In the genomic region with DNA sequence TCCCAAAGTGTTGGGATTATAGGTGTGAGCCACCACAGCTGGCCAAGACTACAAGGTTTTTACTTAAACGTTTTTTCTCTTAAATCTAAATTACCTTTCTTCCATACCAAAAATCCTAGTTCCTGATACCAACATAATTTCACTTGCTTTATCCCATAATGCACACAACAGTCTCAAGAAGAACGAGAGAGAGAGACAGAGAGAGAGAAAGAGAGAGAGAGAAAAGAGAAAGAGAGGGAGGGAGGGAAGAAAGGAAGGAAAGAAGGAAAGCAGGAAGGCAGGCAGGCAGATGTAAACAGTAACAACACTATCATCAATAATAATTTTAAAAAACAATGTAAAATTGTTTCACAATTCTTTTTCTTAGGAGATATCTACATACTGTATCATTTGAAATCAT, we compare ENCODE assay signal across 18 cellular contexts.
DNase-seq lines count a peak whose midpoint lies in the region; ATAC-seq and TF ChIP-seq lines count a peak whose summit lies in the region.
"Had no signal": no experiment of that assay in that cellular context is flagged by ENCODE, and none has a peak within 500 bp of the region (broad histone marks: within the 10 kb centered on the region; RNA-seq: fewer than 3 reads in every experiment).

No MANE protein-coding gene starts in this region.

- H3K4me3 ChIP-seq in GM23338 (no peak overlapping the region), sigmoid colon (no peak overlapping the region)
- H3K4me3 ChIP-seq: heart right ventricle, left lung had no signal

- POLR2A ChIA-PET in activated CD4-positive, alpha-beta T cell treated with anti-CD3 and anti-CD28 coated beads for 36 hours (lab: Charles Lee): no interaction called here

- H3K36me3 Mint-ChIP-seq in activated CD4-positive, alpha-beta T cell treated with anti-CD3 and anti-CD28 coated beads for 36 hours (ENCODE audit: low read depth): peaks cover 15% of the 10 kb centered on the region
- no peaks in the 10 kb centered on the region for H3K36me3 Mint-ChIP-seq in GM23338 (ENCODE audit: low read depth)

- H3K4me2 ChIP-seq in GM23338: no peak overlapping the region

- H3K27me3 ChIP-seq in GM23338 (ENCODE audit: insufficient read depth): no peaks in the 10 kb centered on the region
- no peaks in the 10 kb centered on the region for H3K27me3 ChIP-seq in sigmoid colon
- H3K27me3 ChIP-seq: heart right ventricle, left lung had no signal

- 80 to 82% methylated on average over 2 of the region's 2 CpGs for WGBS in sigmoid colon, 2 donors

- H3K4me3 Mint-ChIP-seq in activated CD4-positive, alpha-beta T cell treated with anti-CD3 and anti-CD28 coated beads for 36 hours: no peak overlapping the region
- no peak overlapping the region for H3K4me3 Mint-ChIP-seq in GM23338

- H3F3A ChIP-seq in GM23338 (replicated peaks; ENCODE audit: low read depth): no peaks in the 10 kb centered on the region

- H3K79me2 ChIP-seq in GM23338 (replicated peaks; ENCODE audit: insufficient read depth): no peaks in the 10 kb centered on the region

- no peaks in the 10 kb centered on the region for H3K27me3 Mint-ChIP-seq in activated CD4-positive, alpha-beta T cell treated with anti-CD3 and anti-CD28 coated beads for 36 hours
- H3K27me3 Mint-ChIP-seq in GM23338 (ENCODE audit: insufficient read depth, low read depth, poor library complexity): peaks cover 7% of the 10 kb centered on the region
- H3K27me3 Mint-ChIP-seq: progenitor cell of endocrine pancreas had no signal

- no peaks in the 10 kb centered on the region for H4K20me1 ChIP-seq in GM23338 (replicated peaks; ENCODE audit: insufficient read depth)

- H3K27ac ChIP-seq in GM23338 (ENCODE audit: low read depth) (no peak overlapping the region), caudate nucleus (ENCODE audit: low read depth, low read length) (peak overlapping the region; percentile 44), sigmoid colon (peak overlapping the region; percentile 75 to 82 (median 80))
- H3K27ac ChIP-seq: heart right ventricle, left lung had no signal

- H3K9me2 ChIP-seq in GM23338 (ENCODE audit: insufficient read depth): no peaks in the 10 kb centered on the region

- TF ChIP-seq POLR2A in sigmoid colon (IDR thresholded peaks at IDR 0.05): no peak

- H3K9me3 ChIP-seq in sigmoid colon: no peaks in the 10 kb centered on the region
- H3K9me3 ChIP-seq: Caco-2, heart right ventricle, left lung had no signal

- intact Hi-C loops in activated CD4-positive, alpha-beta T cell treated with anti-CD3 and anti-CD28 coated beads for 36 hours (cut with DNase I, micrococcal nuclease): no loop called here
- intact Hi-C loops in sigmoid colon (cut with DNase I): no loop called here

- H3K4me1 ChIP-seq in GM23338 (ENCODE audit: insufficient read depth): 0 out of 2 replicates have a peak, but pooled peaks cover 3% of the 10 kb centered on the region
- peaks cover 0 to 57% (median 43%) of the 10 kb centered on the region in 4 donors for H3K4me1 ChIP-seq in sigmoid colon
- H3K4me1 ChIP-seq: Caco-2 had no signal

- H2AFZ ChIP-seq in GM23338: peak overlapping the region; percentile 7; the same call in 1 of the 2 replicates

- H3K4me1 Mint-ChIP-seq in activated CD4-positive, alpha-beta T cell treated with anti-CD3 and anti-CD28 coated beads for 36 hours: peaks cover 63% of the 10 kb centered on the region
- peaks cover 13% of the 10 kb centered on the region for H3K4me1 Mint-ChIP-seq in GM23338

- TF ChIP-seq CTCF in GM23338 (conservative IDR thresholded peaks at IDR 0.05; ENCODE audit: low read depth in 2 of 2): no peak
- no peak for TF ChIP-seq CTCF in sigmoid colon (IDR thresholded peaks at IDR 0.05)

- peak overlapping the region; percentile 24 for H3K27ac Mint-ChIP-seq in activated CD4-positive, alpha-beta T cell treated with anti-CD3 and anti-CD28 coated beads for 36 hours
- H3K27ac Mint-ChIP-seq in GM23338: no peak overlapping the region; the same call in 1 of the 2 replicates
- H3K27ac Mint-ChIP-seq: progenitor cell of endocrine pancreas had no signal

- no peak for ATAC-seq in activated CD4-positive, alpha-beta T cell treated with anti-CD3 and anti-CD28 coated beads for 36 hours
- no peak for ATAC-seq in GM23338
- ATAC-seq: heart right ventricle, left lung had no signal

- no peak for TF ChIP-seq EP300 in sigmoid colon (IDR thresholded peaks at IDR 0.05)

- H3K9me3 Mint-ChIP-seq in activated CD4-positive, alpha-beta T cell treated with anti-CD3 and anti-CD28 coated beads for 36 hours (ENCODE audit: low read depth): peaks cover 1% of the 10 kb centered on the region
- no peaks in the 10 kb centered on the region; the same call in 2 of the 3 replicates for H3K9me3 Mint-ChIP-seq in GM23338

- H3K36me3 ChIP-seq in GM23338 (ENCODE audit: insufficient read depth): no peaks in the 10 kb centered on the region
- no peaks in the 10 kb centered on the region for H3K36me3 ChIP-seq in sigmoid colon
- H3K36me3 ChIP-seq: heart right ventricle, left lung had no signal

- DNase-seq in activated CD4-positive, alpha-beta T cell treated with anti-CD3 and anti-CD28 coated beads for 36 hours: no peak
- no peak for DNase-seq in activated CD4-positive, alpha-beta T cell treated with anti-CD3 and anti-CD28 coated beads, Interleukin-2, amount 50 U/mL, for 48 hours
- DNase-seq in GM23338 (ENCODE audit: low spot score) (no peak), caudate nucleus (lab: John Stamatoyannopoulos, UW) (no peak), sigmoid colon (no peak), NCI-H82 (lab: John Stamatoyannopoulos, UW) (no peak), kidney tubule cell (ENCODE audit: low spot score) (no peak)
- DNase-seq in stimulated activated CD4-positive, alpha-beta T cell treated with anti-CD3 and anti-CD28 coated beads, Interleukin-2, amount 100 ng/mL, for 24 hours: no peak
- DNase-seq: activated CD4-positive, alpha-beta T cell treated with anti-CD3 and anti-CD28 coated beads for 1 hour; activated effector memory CD4-positive, alpha-beta T cell treated with Interleukin-2 at 50 U/mL for 16 hours; amniotic stem cell; Caco-2; heart right ventricle; Karpas-422; left lung; NCI-H1694; NCI-H2171 had no signal

- CTCF ChIA-PET in activated CD4-positive, alpha-beta T cell treated with anti-CD3 and anti-CD28 coated beads for 36 hours (lab: Charles Lee): interaction anchor here (0.9 to 1.5 kb wide), 2 partner anchors 14 to 17 kb away, joined by 3 read pairs; no protein-coding TSS in a partner anchor

TF ChIP-seq in GM23338, 12 proteins besides CTCF, POLR2A, EP300 and RAD21 (continues in another document):
- TF ChIP-seq ETS1 (IDR thresholded peaks at IDR 0.05): no peak
- no peak for TF ChIP-seq JUNB (IDR thresholded peaks at IDR 0.05; ENCODE audit: unreplicated experiment)
